Comparison of ENCODE assay signal across 1 cellular context in genomic region chr7:117384693-117385092, GRCh38.
TF ChIP-seq lines count a peak whose summit lies in the region.

No MANE protein-coding gene starts in this region.

TF ChIP-seq in GM12878, 131 proteins besides CTCF, POLR2A, EP300 and RAD21 (continued from another document):
- TF ChIP-seq NKRF (conservative IDR thresholded peaks at IDR 0.05) (no peak), MXI1 (IDR thresholded peaks at IDR 0.05; ENCODE audit: low read depth, low read length) (no peak), CBX3 (IDR thresholded peaks at IDR 0.05; ENCODE audit: borderline replicate concordance, low read depth) (no peak), NBN (IDR thresholded peaks at IDR 0.05) (no peak), SIX5 (IDR thresholded peaks at IDR 0.05; ENCODE audit: low read depth, low read length, severe bottlenecking) (no peak)
